ENCODE assay signal across 22 cellular contexts in genomic region chr20:41862476-41862875, GRCh38.
"Had no signal": no experiment of that assay in that cellular context is flagged by ENCODE, and none has a peak within 500 bp of the region (broad histone marks: within the 10 kb centered on the region; RNA-seq: fewer than 3 reads in every experiment).

No MANE protein-coding gene starts in this region.

- H3K4me3 Mint-ChIP-seq: central memory CD8-positive, alpha-beta T cell; mesothelial cell of epicardium; natural killer cell; stimulated activated memory B cell treated with anti-CD40 and anti-IgM and Interleukin-4, amounts not matched to agents 10 μg/mL and 1 μg/mL and 100 μg/mL, for 72 hours; stimulated activated naive CD8-positive, alpha-beta T cell treated with anti-CD3 and anti-CD28 coated beads, Interleukin-15, Interleukin-2, amounts not matched to agents 100 ng/mL and 50 ng/mL, for 24 hours had no signal

- H3K36me3 Mint-ChIP-seq: mesothelial cell of epicardium; natural killer cell; stimulated activated memory B cell treated with anti-CD40 and anti-IgM and Interleukin-4, amounts not matched to agents 10 μg/mL and 1 μg/mL and 100 μg/mL, for 72 hours had no signal

- ATAC-seq: natural killer cell; right lobe of liver; stimulated activated memory B cell treated with anti-CD40 and anti-IgM and Interleukin-4, amounts not matched to agents 10 μg/mL and 1 μg/mL and 100 μg/mL, for 72 hours; upper lobe of right lung had no signal

- H3K27ac ChIP-seq: epithelial cell of prostate, esophagus squamous epithelium, prostate gland, right lobe of liver, spleen, tibial nerve, upper lobe of right lung had no signal

- H3K4me3 ChIP-seq: esophagus squamous epithelium, prostate gland, right lobe of liver, spleen, tibial nerve, upper lobe of right lung had no signal

- H3K27ac Mint-ChIP-seq: mesothelial cell of epicardium; natural killer cell; stimulated activated memory B cell treated with anti-CD40 and anti-IgM and Interleukin-4, amounts not matched to agents 10 μg/mL and 1 μg/mL and 100 μg/mL, for 72 hours; stimulated activated naive CD8-positive, alpha-beta T cell treated with anti-CD3 and anti-CD28 coated beads, Interleukin-15, Interleukin-2, amounts not matched to agents 100 ng/mL and 50 ng/mL, for 24 hours had no signal

- H3K4me1 Mint-ChIP-seq: central memory CD8-positive, alpha-beta T cell; mesothelial cell of epicardium; natural killer cell; stimulated activated memory B cell treated with anti-CD40 and anti-IgM and Interleukin-4, amounts not matched to agents 10 μg/mL and 1 μg/mL and 100 μg/mL, for 72 hours had no signal

- H3K27me3 ChIP-seq: right lobe of liver, tibial nerve, upper lobe of right lung had no signal

- H3K4me1 ChIP-seq: esophagus squamous epithelium, prostate gland, right lobe of liver, spleen, tibial nerve, upper lobe of right lung had no signal

- H3K9me3 Mint-ChIP-seq: stimulated activated naive CD8-positive, alpha-beta T cell treated with anti-CD3 and anti-CD28 coated beads, Interleukin-15, Interleukin-2, amounts not matched to agents 100 ng/mL and 50 ng/mL, for 24 hours had no signal

- H3K9ac ChIP-seq: parathyroid adenoma had no signal

- H3K27me3 Mint-ChIP-seq: stimulated activated memory B cell treated with anti-CD40 and anti-IgM and Interleukin-4, amounts not matched to agents 10 μg/mL and 1 μg/mL and 100 μg/mL, for 72 hours; stimulated activated naive CD8-positive, alpha-beta T cell treated with anti-CD3 and anti-CD28 coated beads, Interleukin-15, Interleukin-2, amounts not matched to agents 100 ng/mL and 50 ng/mL, for 24 hours had no signal

- H3K79me2 ChIP-seq: parathyroid adenoma had no signal

- H3K9me3 ChIP-seq: esophagus squamous epithelium, prostate gland, right lobe of liver, upper lobe of right lung had no signal

- DNase-seq: effector memory CD4-positive, alpha-beta T cell; esophagus squamous epithelium; foreskin melanocyte; hippocampal formation; kidney glomerular epithelial cell; natural killer cell; right lobe of liver; spleen; stimulated activated CD4-positive, alpha-beta T cell treated with anti-CD3 and anti-CD28 coated beads, Interleukin-15, amount 100 ng/mL, for 24 hours; stimulated activated CD4-positive, alpha-beta T cell treated with anti-CD3 and anti-CD28 coated beads, Interleukin-1b, Interleukin-23, amount 100 ng/mL, for 48 hours; stimulated activated CD4-positive, alpha-beta T cell treated with anti-CD3 and anti-CD28 coated beads, Interleukin-4, amount 100 ng/mL, for 24 hours; upper lobe of right lung had no signal

- FAIRE-seq: endometrium, islet of Langerhans had no signal

- H3K36me3 ChIP-seq: esophagus squamous epithelium, prostate gland, right lobe of liver, spleen, tibial nerve, upper lobe of right lung had no signal
